In the genomic region with DNA sequence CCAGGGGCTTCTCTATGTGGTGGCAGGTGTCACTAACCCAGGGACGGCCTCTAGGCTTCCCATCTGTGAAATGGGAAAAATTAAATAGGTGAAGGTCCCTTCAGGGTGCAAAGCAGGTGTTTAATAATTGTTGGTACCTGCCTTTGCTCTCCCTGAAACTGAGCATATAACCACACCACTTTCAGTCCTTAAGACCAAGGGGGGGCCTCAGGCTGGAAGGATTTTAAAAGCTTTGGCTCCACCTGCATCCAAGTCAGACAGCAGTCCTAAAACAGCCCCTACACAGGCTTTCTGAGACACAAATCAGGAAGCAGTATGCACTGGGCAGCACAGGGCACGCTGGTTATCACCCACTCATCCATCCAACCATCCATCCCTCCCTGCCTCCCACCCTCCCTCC, we compare ENCODE assay signal across 22 cellular contexts.
"Had no signal": no experiment of that assay in that cellular context is flagged by ENCODE, and none has a peak within 500 bp of the region (broad histone marks: within the 10 kb centered on the region; RNA-seq: fewer than 3 reads in every experiment).

No MANE protein-coding gene starts in this region.

- H3K27me3 ChIP-seq: brain microvascular endothelial cell had no signal

- H3K36me3 ChIP-seq: brain microvascular endothelial cell, WERI-Rb-1 had no signal

- H3K27ac ChIP-seq: brain microvascular endothelial cell, WERI-Rb-1 had no signal

- H3K27ac Mint-ChIP-seq: activated B cell treated with CpG ODN at 0.5 μM for 24 hours; activated naive CD4-positive, alpha-beta T cell treated with anti-CD3 and anti-CD28 coated beads, Interleukin-2, amount 10 ng/mL, durations not matched to agents 7 days and 5 days; activated naive CD8-positive, alpha-beta T cell; activated T-cell treated with anti-CD3 and anti-CD28 coated beads, Interleukin-2, amount 50 U/mL, for 72 hours; T-helper 17 cell; T-helper 2 cell treated with Interferon-gamma antibody and Interleukin-4, amounts not matched to agents 5 μg/mL and 100 μg/mL, for 36 hours had no signal

- DNase-seq: activated B cell treated with CpG ODN at 0.5 μM for 24 hours; activated CD4-positive, alpha-beta T cell treated with anti-CD3 and anti-CD28 coated beads for 48 hours; activated CD4-positive, alpha-beta T cell treated with anti-CD3 and anti-CD28 coated beads, Interleukin-2, amount 50 U/mL, for 1 hour; activated CD4-positive, alpha-beta T cell treated with anti-CD3 and anti-CD28 coated beads, Interleukin-2, amount 50 U/mL, for 48 hours; activated gamma-delta T cell; activated naive CD4-positive, alpha-beta T cell; activated naive CD4-positive, alpha-beta T cell treated with anti-CD3 and anti-CD28 coated beads, Interleukin-2, amount 10 ng/mL, durations not matched to agents 7 days and 5 days; activated T-cell treated with anti-CD3 and anti-CD28 coated beads, Interleukin-2, amount 50 U/mL, for 72 hours; amniotic stem cell; anterior cingulate cortex; brain microvascular endothelial cell; cortex of kidney; dermis blood vessel endothelial cell; effector CD4-positive, alpha-beta T cell; foreskin fibroblast; T-helper 1 cell; T-helper 17 cell; T1000; WERI-Rb-1 had no signal

- H3K36me3 Mint-ChIP-seq: activated naive CD4-positive, alpha-beta T cell treated with anti-CD3 and anti-CD28 coated beads, Interleukin-2, amount 10 ng/mL, durations not matched to agents 7 days and 5 days had no signal

- H3K4me3 Mint-ChIP-seq: activated B cell treated with CpG ODN at 0.5 μM for 24 hours; activated naive CD4-positive, alpha-beta T cell treated with anti-CD3 and anti-CD28 coated beads, Interleukin-2, amount 10 ng/mL, durations not matched to agents 7 days and 5 days; activated naive CD8-positive, alpha-beta T cell; activated T-cell treated with anti-CD3 and anti-CD28 coated beads, Interleukin-2, amount 50 U/mL, for 72 hours; central memory CD8-positive, alpha-beta T cell; T-helper 17 cell; T-helper 2 cell treated with Interferon-gamma antibody and Interleukin-4, amounts not matched to agents 5 μg/mL and 100 μg/mL, for 36 hours had no signal

- H3K4me1 Mint-ChIP-seq: activated naive CD4-positive, alpha-beta T cell treated with anti-CD3 and anti-CD28 coated beads, Interleukin-2, amount 10 ng/mL, durations not matched to agents 7 days and 5 days had no signal

- H3K9me3 Mint-ChIP-seq: activated B cell treated with CpG ODN at 0.5 μM for 24 hours; activated naive CD4-positive, alpha-beta T cell treated with anti-CD3 and anti-CD28 coated beads, Interleukin-2, amount 10 ng/mL, durations not matched to agents 7 days and 5 days; central memory CD8-positive, alpha-beta T cell; T-helper 2 cell treated with Interferon-gamma antibody and Interleukin-4, amounts not matched to agents 5 μg/mL and 100 μg/mL, for 36 hours had no signal

- H3K27me3 Mint-ChIP-seq: activated naive CD8-positive, alpha-beta T cell; central memory CD8-positive, alpha-beta T cell; T-helper 17 cell had no signal
